ENCODE assay signal across 8 cellular contexts in genomic region chr6:168884050-168884645, GRCh38.
DNase-seq lines count a peak whose midpoint lies in the region; ATAC-seq, FAIRE-seq and TF ChIP-seq lines count a peak whose summit lies in the region.

No MANE protein-coding gene starts in this region.

- FAIRE-seq in A549 (lab: Jason Lieb, UNC) (no peak), kidney (lab: Jason Lieb, UNC) (no peak)

- whole genome bisulfite sequencing in A549 (ENCODE audit: missing lambda C conversion rate) = 78% methylated on average over 21 of the region's 21 CpGs

- peaks cover 7% of the 10 kb centered on the region for H3K4me1 Mint-ChIP-seq in activated B cell treated with CpG ODN at 0.5 μM for 24 hours

- no peaks in the 10 kb centered on the region for H3K36me3 ChIP-seq in kidney (ENCODE audit: control insufficient read depth in 1 of 2, insufficient read depth in 2 of 2, low read length in 2 of 2)

- H3K27ac Mint-ChIP-seq in activated B cell treated with CpG ODN at 0.5 μM for 24 hours = peak overlapping the region; percentile 66

- no peak for TF ChIP-seq EP300 in A549 (IDR thresholded peaks at IDR 0.05)

- TF ChIP-seq RAD21 in A549 (conservative IDR thresholded peaks at IDR 0.05 in 1 of 2, IDR thresholded peaks at IDR 0.05 in 1 of 2) = no peak

- TF ChIP-seq CTCF in A549 (IDR thresholded peaks at IDR 0.05) (no peak), activated B cell treated with CpG ODN at 0.5 μM for 24 hours (IDR thresholded peaks at IDR 0.05) (no peak), kidney (IDR thresholded peaks at IDR 0.05; ENCODE audit: borderline replicate concordance, extremely low read depth, insufficient read depth) (no peak)

- H3K36me3 Mint-ChIP-seq in activated B cell treated with CpG ODN at 0.5 μM for 24 hours (ENCODE audit: low read depth) = no peaks in the 10 kb centered on the region

- TF ChIP-seq POLR2A in A549 (IDR thresholded peaks at IDR 0.05; ENCODE audit: low read length) = no peak

- H3K27me3 Mint-ChIP-seq in activated B cell treated with CpG ODN at 0.5 μM for 24 hours = peaks cover 3% of the 10 kb centered on the region

- POLR2A ChIA-PET in A549 (lab: Yijun Ruan, JAX) (no interaction called here), activated B cell treated with CpG ODN at 0.5 μM for 24 hours (lab: Charles Lee) (no interaction called here)

- H3K9me3 ChIP-seq in A549 (no peaks in the 10 kb centered on the region), kidney (ENCODE audit: control insufficient read depth in 1 of 2, low read length in 2 of 2) (no peaks in the 10 kb centered on the region)

- H3K4me3 ChIP-seq in A549 (no peak overlapping the region), kidney (ENCODE audit: low read length in 2 of 2) (peak overlapping the region; percentile 44 to 67)

- intact Hi-C loops in activated B cell treated with CpG ODN at 0.5 μM for 24 hours (cut with micrococcal nuclease) (loop anchor here (5.0 kb wide), 1 partner anchor 1667 kb away; no protein-coding TSS in a partner anchor), kidney (cut with DNase I) (loop anchor here (10.0 kb wide), 1 partner anchor 509 kb away; no protein-coding TSS in a partner anchor)

- DNase-seq in A549 (ENCODE audit: low read depth in 1 of 2, low spot score in 1 of 2) (no peak), activated B cell treated with CpG ODN at 0.5 μM for 24 hours (no peak), kidney (no peak), NCI-H1417 (lab: John Stamatoyannopoulos, UW) (no peak), kidney tubule cell (ENCODE audit: low spot score) (no peak), germinal center (ENCODE audit: low spot score) (no peak)
- no peak for DNase-seq in NK-92 treated with Interleukin-12 subunit alpha and Interleukin-12 subunit beta, amount 100 ng/mL, for 24 hours (lab: John Stamatoyannopoulos, UW)

- CTCF ChIA-PET in A549 (lab: Yijun Ruan, JAX) (interaction anchor here (0.6 to 3.4 kb wide), 4 partner anchors 377 to 514 kb away, joined by 3 to 34 read pairs (median 4); no protein-coding TSS in a partner anchor), activated B cell treated with CpG ODN at 0.5 μM for 24 hours (lab: Charles Lee) (no interaction called here)

- no peaks in the 10 kb centered on the region for H3K9me3 Mint-ChIP-seq in activated B cell treated with CpG ODN at 0.5 μM for 24 hours

- H3K27ac ChIP-seq in A549 (no peak overlapping the region), kidney (ENCODE audit: low read depth in 2 of 2, low read length in 2 of 2) (no peak overlapping the region)

- no peaks in the 10 kb centered on the region for H3K4me1 ChIP-seq in A549
- H3K4me1 ChIP-seq in kidney (ENCODE audit: control insufficient read depth in 1 of 2, insufficient read depth in 1 of 2, low read depth in 1 of 2, low read length in 2 of 2) = peaks cover 0 to 4% of the 10 kb centered on the region in 2 donors

- no peak overlapping the region for H3K9ac ChIP-seq in kidney (ENCODE audit: low read length in 2 of 2)

- H3K4me2 ChIP-seq in A549 = peak overlapping the region; percentile 36; the same call in 1 of the 3 replicates

- H3K4me3 Mint-ChIP-seq in activated B cell treated with CpG ODN at 0.5 μM for 24 hours = peak overlapping the region; percentile 84

- no peak for ATAC-seq in A549
- peak; percentile 39 for ATAC-seq in GM21423 (IDR thresholded peaks at IDR 0.05; ENCODE audit: unreplicated experiment)
- peak; percentile 34 for ATAC-seq in activated B cell treated with CpG ODN at 0.5 μM for 24 hours (ENCODE audit: low read depth)

TF ChIP-seq in A549, 52 proteins besides CTCF, POLR2A, EP300 and RAD21:
- TF ChIP-seq, protein P1, sequence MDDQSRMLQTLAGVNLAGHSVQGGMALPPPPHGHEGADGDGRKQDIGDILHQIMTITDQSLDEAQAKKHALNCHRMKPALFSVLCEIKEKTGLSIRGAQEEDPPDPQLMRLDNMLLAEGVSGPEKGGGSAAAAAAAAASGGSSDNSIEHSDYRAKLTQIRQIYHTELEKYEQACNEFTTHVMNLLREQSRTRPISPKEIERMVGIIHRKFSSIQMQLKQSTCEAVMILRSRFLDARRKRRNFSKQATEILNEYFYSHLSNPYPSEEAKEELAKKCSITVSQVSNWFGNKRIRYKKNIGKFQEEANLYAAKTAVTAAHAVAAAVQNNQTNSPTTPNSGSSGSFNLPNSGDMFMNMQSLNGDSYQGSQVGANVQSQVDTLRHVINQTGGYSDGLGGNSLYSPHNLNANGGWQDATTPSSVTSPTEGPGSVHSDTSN (IDR thresholded peaks at IDR 0.05) = no peak
- no peak for TF ChIP-seq PHF8 (IDR thresholded peaks at IDR 0.05; ENCODE audit: borderline replicate concordance, low read depth)
- TF ChIP-seq HDAC2 (IDR thresholded peaks at IDR 0.05) = no peak
- TF ChIP-seq USF2 (IDR thresholded peaks at IDR 0.05) = no peak
- TF ChIP-seq RCOR1 (IDR thresholded peaks at IDR 0.05; ENCODE audit: low read depth, low read length) = no peak
- no peak for TF ChIP-seq KDM1A (IDR thresholded peaks at IDR 0.05; ENCODE audit: low read depth)
- no peak for TF ChIP-seq JUN (IDR thresholded peaks at IDR 0.05)
- TF ChIP-seq, protein P2, sequence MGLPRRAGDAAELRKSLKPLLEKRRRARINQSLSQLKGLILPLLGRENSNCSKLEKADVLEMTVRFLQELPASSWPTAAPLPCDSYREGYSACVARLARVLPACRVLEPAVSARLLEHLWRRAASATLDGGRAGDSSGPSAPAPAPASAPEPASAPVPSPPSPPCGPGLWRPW (IDR thresholded peaks at IDR 0.05) = no peak
- no peak for TF ChIP-seq NPAS2 (CRISPR knock-in tag; IDR thresholded peaks at IDR 0.05; ENCODE audit: borderline replicate concordance)
- TF ChIP-seq ELK1 (IDR thresholded peaks at IDR 0.05; ENCODE audit: low read depth, low read length) = no peak
- TF ChIP-seq CBX8 (IDR thresholded peaks at IDR 0.05) = no peak
- TF ChIP-seq EHF (CRISPR knock-in tag; IDR thresholded peaks at IDR 0.05) = no peak
- no peak for TF ChIP-seq CHD2 (IDR thresholded peaks at IDR 0.05; ENCODE audit: low read length, partially characterized antibody)
- TF ChIP-seq, protein P3, sequence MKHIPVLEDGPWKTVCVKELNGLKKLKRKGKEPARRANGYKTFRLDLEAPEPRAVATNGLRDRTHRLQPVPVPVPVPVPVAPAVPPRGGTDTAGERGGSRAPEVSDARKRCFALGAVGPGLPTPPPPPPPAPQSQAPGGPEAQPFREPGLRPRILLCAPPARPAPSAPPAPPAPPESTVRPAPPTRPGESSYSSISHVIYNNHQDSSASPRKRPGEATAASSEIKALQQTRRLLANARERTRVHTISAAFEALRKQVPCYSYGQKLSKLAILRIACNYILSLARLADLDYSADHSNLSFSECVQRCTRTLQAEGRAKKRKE (CRISPR knock-in tag; IDR thresholded peaks at IDR 0.05; ENCODE audit: low read depth) = no peak
- no peak for TF ChIP-seq NFE2L2 (conservative IDR thresholded peaks at IDR 0.05; ENCODE audit: low read length)
- TF ChIP-seq ZSCAN20 (CRISPR knock-in tag; IDR thresholded peaks at IDR 0.05) = no peak
- TF ChIP-seq CEBPB (IDR thresholded peaks at IDR 0.05) = no peak

Comparison
In these comparisons a context has a peak if more than half of its experiments do, and no peak if none do; other contexts are left out.
1. ATAC-seq: peak in GM21423 (single experiment) and activated B cell treated with CpG ODN at 0.5 μM for 24 hours (single experiment); none in A549 (0 of 2).